Comparison of ENCODE assay signal across 36 cellular contexts in the genomic region with DNA sequence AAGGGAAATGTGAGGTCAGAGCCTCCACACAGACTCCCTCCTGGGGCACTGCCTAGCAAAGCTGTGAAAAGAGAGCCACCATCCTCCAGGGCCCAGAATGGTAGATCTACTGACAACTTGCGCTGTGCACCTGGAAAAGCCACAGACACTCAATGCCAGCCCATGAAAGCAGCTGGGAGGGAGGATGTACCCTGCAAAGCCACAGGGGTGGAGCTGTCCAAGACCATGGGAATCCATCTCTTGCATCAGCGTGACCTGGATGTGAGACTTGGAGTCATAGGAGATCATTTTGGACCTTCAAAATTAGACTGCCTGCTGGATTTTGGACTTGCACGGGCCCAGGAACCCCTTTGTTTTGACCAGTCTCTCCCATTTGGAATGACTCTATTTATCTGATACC.
"Had no signal": no experiment of that assay in that cellular context is flagged by ENCODE, and none has a peak within 500 bp of the region (broad histone marks: within the 10 kb centered on the region; RNA-seq: fewer than 3 reads in every experiment).

No MANE protein-coding gene starts in this region.

- H3K4me3 ChIP-seq: MG63 had no signal

- H3K4me2 ChIP-seq: KMS-11 had no signal

- H3K9me3 ChIP-seq: MG63 had no signal

- H3K36me3 ChIP-seq: MG63 had no signal

- DNase-seq: Karpas-422, Kasumi-1, KG1, MG63, MM.1S, MV-4-11, NCI-H1048, NCI-H1092, NCI-H1092 treated with DMSO at 0.1 percent for 48 hours, NCI-H1105, NCI-H1105 treated with DMSO at 0.1 percent for 48 hours, NCI-H1417, NCI-H1417 treated with DMSO at 0.1 percent for 48 hours, NCI-H1436, NCI-H1436 treated with DMSO at 0.1 percent for 48 hours, NCI-H146, NCI-H1694, NCI-H1694 treated with DMSO at 0.1 percent for 48 hours, NCI-H187, NCI-H187 treated with DMSO at 0.1 percent for 48 hours, NCI-H1930, NCI-H2029, NCI-H2029 treated with DMSO at 0.1 percent for 48 hours, NCI-H2081, NCI-H2081 treated with DMSO at 0.1 percent for 48 hours, NCI-H2107, NCI-H2171, NCI-H2171 treated with DMSO at 0.1 percent for 48 hours, NCI-H2227 treated with DMSO at 0.1 percent for 48 hours, NCI-H226, NCI-H345, NCI-H446, NCI-H510A, NCI-H510A treated with DMSO at 0.1 percent for 48 hours, NCI-H524 had no signal

- H3K27ac ChIP-seq: KMS-11 had no signal

- H3K27me3 ChIP-seq: MG63 had no signal

- H3K9ac ChIP-seq: KMS-11 had no signal
